8 cellular contexts compared by ENCODE assay signal in the genomic region with DNA sequence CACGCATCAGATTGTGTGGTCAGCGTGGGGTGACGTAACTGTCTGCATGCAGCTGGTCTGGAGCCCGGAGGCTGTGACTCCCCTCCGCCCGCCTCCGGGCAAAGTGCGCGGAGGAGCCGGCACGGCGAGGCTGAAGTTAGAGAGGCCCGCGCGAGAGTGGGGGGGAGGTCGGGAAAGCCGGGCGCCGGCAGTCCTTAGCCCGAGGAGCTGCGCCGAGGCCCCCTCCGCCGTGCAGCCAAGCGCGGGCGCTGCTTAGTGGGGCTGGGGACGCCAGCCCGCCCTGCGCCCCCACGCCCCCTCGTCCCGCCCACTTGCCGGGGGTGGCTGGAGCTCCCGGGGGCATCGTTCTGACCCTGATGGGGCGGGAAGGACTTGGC. TPM values are rescaled to one million over a fixed set of nuclear protein-coding genes. Genes with fewer than 3 reads are reported as not detected.
A peak's percentile ranks its signal among the peaks of the same experiment; 100 is the strongest.
DNase-seq lines count a peak whose midpoint lies in the region; ATAC-seq, FAIRE-seq and TF ChIP-seq lines count a peak whose summit lies in the region.

No MANE protein-coding gene starts in this region.

- TF ChIP-seq CTCF in Peyer's patch (IDR thresholded peaks at IDR 0.05) (no peak), glutamatergic neuron (IDR thresholded peaks at IDR 0.05; ENCODE audit: partially characterized antibody, unreplicated experiment) (no peak)

- peaks cover 0 to 67% (median 20%) of the 10 kb centered on the region in 4 donors for H3K4me1 ChIP-seq in Peyer's patch

- H3K27ac ChIP-seq in Peyer's patch: peak overlapping the region; percentile 80 to 98 (median 95)

- H3K36me3 ChIP-seq in Peyer's patch: no peaks in the 10 kb centered on the region

- H3K9me3 Mint-ChIP-seq in glutamatergic neuron (ENCODE audit: unreplicated experiment): peaks cover 15% of the 10 kb centered on the region

- H3K27me3 Mint-ChIP-seq in glutamatergic neuron (ENCODE audit: unreplicated experiment): peaks cover 6% of the 10 kb centered on the region

- peak overlapping the region; percentile 72 to 88 (median 82) for H3K4me3 ChIP-seq in Peyer's patch

- ATAC-seq in GM19035 (IDR thresholded peaks at IDR 0.05; ENCODE audit: unreplicated experiment) (peak; percentile 50), HG03196 (IDR thresholded peaks at IDR 0.05; ENCODE audit: unreplicated experiment) (peak; percentile 38)

- H3K36me3 Mint-ChIP-seq in glutamatergic neuron (ENCODE audit: unreplicated experiment): peaks cover 3% of the 10 kb centered on the region

- peaks cover 13% of the 10 kb centered on the region for H3K4me1 Mint-ChIP-seq in glutamatergic neuron (ENCODE audit: low read depth, unreplicated experiment)

- H3K27me3 ChIP-seq in Peyer's patch: no peaks in the 10 kb centered on the region

- no peak overlapping the region for H3K27ac Mint-ChIP-seq in glutamatergic neuron (ENCODE audit: unreplicated experiment)

- FAIRE-seq in urothelium cell line (lab: Jason Lieb, UNC): no peak

- peak; percentile 80 for DNase-seq in Ammon's horn (ENCODE audit: low spot score)
- peak; percentile 70 to 89 (median 87) for DNase-seq in Peyer's patch
- peak; percentile 35 for DNase-seq in activated naive CD4-positive, alpha-beta T cell treated with anti-CD3 and anti-CD28 coated beads, Interleukin-2, amount 50 U/mL, for 16 hours
- DNase-seq in glutamatergic neuron: peak; percentile 71
- DNase-seq in non-pigmented ciliary epithelial cell (ENCODE audit: low read depth): peak; percentile 66
- peak; percentile 69 for DNase-seq in urothelium cell line (ENCODE audit: low spot score)

- TF ChIP-seq POLR2A in Peyer's patch (IDR thresholded peaks at IDR 0.05): peak; percentile 73 to 82

- H3K4me3 Mint-ChIP-seq in glutamatergic neuron (ENCODE audit: unreplicated experiment): peak overlapping the region; percentile 83

- no peaks in the 10 kb centered on the region for H3K9me3 ChIP-seq in Peyer's patch

RNA-seq across cellular contexts. Expression of gene NINJ1, which starts 0.4 kb away (rescaled TPM):
- total RNA-seq in Peyer's patch: 10 to 100 TPM; 47.0 to 56.8 (median 54.5) TPM
- total RNA-seq in glutamatergic neuron (ENCODE audit: unreplicated experiment): 29.4 TPM

RNA-seq across cellular contexts. Expression of gene CARD19, which starts 37.6 kb away (rescaled TPM):
- total RNA-seq in Peyer's patch (10 to 100 TPM; 34.7 to 74.4 (median 58.9) TPM), glutamatergic neuron (ENCODE audit: unreplicated experiment) (55.8 TPM)

RNA-seq across cellular contexts. Expression of gene WNK2, which starts 50.3 kb away (rescaled TPM):
- 100 to 1,000 TPM; 155 to 577 (median 259) TPM for total RNA-seq in Peyer's patch
- total RNA-seq in glutamatergic neuron (ENCODE audit: unreplicated experiment): 336 TPM

Comparison
In these comparisons a context has a peak if more than half of its experiments do, and no peak if none do; other contexts are left out.
1. Peak in every context shown above with its lines: DNase-seq, ATAC-seq, H3K4me3 ChIP-seq and H3K27ac ChIP-seq.
2. DNase-seq: peak in every context shown above with its lines; median percentile 87 in Peyer's patch; 80 in Ammon's horn; 71 in glutamatergic neuron; 69 in urothelium cell line; 66 in non-pigmented ciliary epithelial cell; 35 in activated naive CD4-positive, alpha-beta T cell treated with anti-CD3 and anti-CD28 coated beads, Interleukin-2, amount 50 U/mL, for 16 hours.